1 cellular context compared by ENCODE assay signal in the genomic region with DNA sequence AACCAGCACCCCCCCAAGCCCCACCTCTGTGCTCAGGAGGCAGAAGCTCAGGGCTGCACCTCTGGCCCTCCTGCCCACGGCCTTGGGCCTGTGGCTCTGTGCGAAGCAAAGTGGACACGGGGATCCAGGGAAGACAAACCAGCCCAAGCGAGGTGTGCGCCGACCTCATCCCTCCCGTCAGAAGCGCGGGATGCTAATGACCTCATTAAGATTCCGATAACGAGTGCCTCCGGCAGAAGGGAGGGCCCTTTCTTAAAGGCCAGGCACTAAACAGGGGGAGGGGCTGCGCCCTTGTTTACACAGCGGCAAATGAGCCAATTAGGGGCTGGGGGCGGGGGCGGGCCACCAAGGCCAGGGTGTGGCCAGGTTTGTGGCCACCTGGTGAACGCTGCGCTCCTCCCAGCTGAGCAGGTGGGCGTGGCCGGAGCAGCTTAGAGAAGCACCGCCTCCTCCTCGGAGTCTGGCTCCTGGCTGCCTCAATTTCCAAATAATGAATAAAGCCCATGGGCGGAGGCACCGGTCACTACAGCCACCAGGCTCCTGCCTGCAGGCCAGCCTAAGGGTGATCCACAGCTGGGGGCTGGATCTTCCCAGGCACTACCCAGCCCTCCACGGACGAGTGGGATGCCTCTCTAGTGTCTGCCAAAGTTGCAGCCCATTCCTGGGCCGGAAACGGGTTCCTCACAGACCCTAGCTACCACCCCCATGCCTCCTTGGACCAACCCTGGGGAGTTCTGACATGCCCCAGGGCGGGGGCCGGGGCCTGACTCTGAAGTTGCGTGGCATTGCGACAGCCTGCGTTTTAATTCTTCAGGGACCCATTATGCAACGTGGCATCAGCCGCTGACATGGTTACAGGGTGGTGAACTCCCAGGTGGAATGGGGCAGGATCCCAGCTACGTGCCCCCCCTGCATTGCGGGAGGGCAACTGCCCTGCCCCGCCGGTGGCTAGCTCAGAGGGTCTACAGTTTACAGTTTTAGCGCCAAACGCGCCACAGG.
TF ChIP-seq lines count a peak whose summit lies in the region.

No MANE protein-coding gene starts in this region.

TF ChIP-seq in SK-N-SH, 30 proteins besides CTCF, POLR2A, EP300 and RAD21 (continued from another document):
- TF ChIP-seq, protein P1, sequence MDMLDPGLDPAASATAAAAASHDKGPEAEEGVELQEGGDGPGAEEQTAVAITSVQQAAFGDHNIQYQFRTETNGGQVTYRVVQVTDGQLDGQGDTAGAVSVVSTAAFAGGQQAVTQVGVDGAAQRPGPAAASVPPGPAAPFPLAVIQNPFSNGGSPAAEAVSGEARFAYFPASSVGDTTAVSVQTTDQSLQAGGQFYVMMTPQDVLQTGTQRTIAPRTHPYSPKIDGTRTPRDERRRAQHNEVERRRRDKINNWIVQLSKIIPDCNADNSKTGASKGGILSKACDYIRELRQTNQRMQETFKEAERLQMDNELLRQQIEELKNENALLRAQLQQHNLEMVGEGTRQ (IDR thresholded peaks at IDR 0.05; ENCODE audit: borderline replicate concordance, low read depth, low read length): no peak
- no peak for TF ChIP-seq FOSL2 (IDR thresholded peaks at IDR 0.05; ENCODE audit: borderline replicate concordance, low read depth)
- TF ChIP-seq SMC3 (IDR thresholded peaks at IDR 0.05; ENCODE audit: low read depth, low read length): no peak
- TF ChIP-seq, protein P2, sequence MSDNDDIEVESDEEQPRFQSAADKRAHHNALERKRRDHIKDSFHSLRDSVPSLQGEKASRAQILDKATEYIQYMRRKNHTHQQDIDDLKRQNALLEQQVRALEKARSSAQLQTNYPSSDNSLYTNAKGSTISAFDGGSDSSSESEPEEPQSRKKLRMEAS (IDR thresholded peaks at IDR 0.05; ENCODE audit: low read depth): no peak
- TF ChIP-seq CHD2 (IDR thresholded peaks at IDR 0.05; ENCODE audit: low read length, partially characterized antibody): no peak
- TF ChIP-seq EZH2phosphoT487 (IDR thresholded peaks at IDR 0.05; ENCODE audit: borderline replicate concordance, low read depth): no peak
- no peak for TF ChIP-seq TCF12 (IDR thresholded peaks at IDR 0.05)
TF ChIP-seq in SK-N-SH: peak in this region for 0.
